10 cellular contexts compared by ENCODE assay signal in the genomic region with DNA sequence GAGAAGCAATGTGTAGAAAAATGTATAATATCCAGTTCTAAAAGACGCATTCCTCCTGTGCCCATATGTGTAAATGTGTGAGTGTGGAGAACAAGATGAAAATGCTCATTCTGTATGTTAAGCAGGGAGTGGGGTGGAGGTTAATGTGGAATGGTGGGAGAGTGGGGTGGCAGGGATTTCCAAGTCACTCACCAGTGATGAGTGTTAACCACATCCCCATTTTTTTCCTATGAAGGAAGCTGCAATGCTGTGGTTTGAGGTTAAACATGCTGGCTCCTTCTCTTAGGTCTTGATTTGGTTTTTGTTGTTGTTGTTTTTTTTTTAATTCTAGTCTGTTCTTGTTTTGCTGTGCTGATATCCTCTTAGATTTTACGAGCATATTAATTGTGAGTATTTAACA.
DNase-seq lines count a peak whose midpoint lies in the region; ATAC-seq and TF ChIP-seq lines count a peak whose summit lies in the region.
"Had no signal": no experiment of that assay in that cellular context is flagged by ENCODE, and none has a peak within 500 bp of the region (broad histone marks: within the 10 kb centered on the region; RNA-seq: fewer than 3 reads in every experiment).

No MANE protein-coding gene starts in this region.

- no peak overlapping the region for H3K4me3 ChIP-seq in GM23338
- no peak overlapping the region for H3K4me3 ChIP-seq in stomach
- H3K4me3 ChIP-seq: esophagus squamous epithelium had no signal

- no peaks in the 10 kb centered on the region for H3K36me3 Mint-ChIP-seq in GM23338 (ENCODE audit: low read depth)

- intact Hi-C loops in stomach (cut with DNase I; ENCODE audit: low total_unique reads): no loop called here

- peaks cover 58% of the 10 kb centered on the region for H3K4me1 ChIP-seq in GM23338 (ENCODE audit: insufficient read depth)
- peaks cover 3 to 39% (median 14%) of the 10 kb centered on the region in 4 donors for H3K4me1 ChIP-seq in stomach

- peaks cover 9% of the 10 kb centered on the region for H3K27me3 Mint-ChIP-seq in GM23338 (ENCODE audit: insufficient read depth, low read depth, poor library complexity)

- no peak overlapping the region for H3K4me2 ChIP-seq in GM23338

- H2AFZ ChIP-seq in GM23338: no peak overlapping the region

- peaks cover 55% of the 10 kb centered on the region for H3K4me1 Mint-ChIP-seq in GM23338

- no peaks in the 10 kb centered on the region for H4K20me1 ChIP-seq in GM23338 (replicated peaks; ENCODE audit: insufficient read depth)

- ATAC-seq in GM23338: no peak

- H3K9me3 Mint-ChIP-seq in GM23338: no peaks in the 10 kb centered on the region; the same call in 2 of the 3 replicates
- H3K9me3 Mint-ChIP-seq: naive B cell had no signal

- TF ChIP-seq POLR2A in stomach (IDR thresholded peaks at IDR 0.05): no peak

- peak overlapping the region; percentile 22; the same call in 1 of the 2 replicates for H3K27ac Mint-ChIP-seq in GM23338

- H3K27ac ChIP-seq in GM23338 (ENCODE audit: low read depth): no peak overlapping the region; the same call in 1 of the 2 replicates
- H3K27ac ChIP-seq in substantia nigra (ENCODE audit: low read depth, low read length, poor library complexity, severe bottlenecking): no peak overlapping the region
- peak overlapping the region in 1 of 5 donors; percentile 28 for H3K27ac ChIP-seq in stomach
- H3K27ac ChIP-seq: esophagus squamous epithelium had no signal

- peaks cover 88% of the 10 kb centered on the region for H3K79me2 ChIP-seq in GM23338 (replicated peaks; ENCODE audit: insufficient read depth)

- TF ChIP-seq EP300 in stomach (IDR thresholded peaks at IDR 0.05): no peak

- H3K9me2 ChIP-seq in GM23338 (ENCODE audit: insufficient read depth): no peaks in the 10 kb centered on the region

- 77 to 91% (median 88%) methylated on average over 2 of the region's 2 CpGs for WGBS in stomach, 5 donors

- no peak for DNase-seq in GM23338 (ENCODE audit: low spot score)
- DNase-seq in SKM-1 (lab: John Stamatoyannopoulos, UW; ENCODE audit: unreplicated experiment): peak; percentile 32
- peak; percentile 58 for DNase-seq in fibroblast of gingiva (ENCODE audit: low read depth)
- DNase-seq in stromal cell of bone marrow (ENCODE audit: low read depth): peak; percentile 82
- DNase-seq in substantia nigra (lab: John Stamatoyannopoulos, UW): no peak
- DNase-seq in NCI-H1436 treated with DMSO at 0.1 percent for 48 hours (lab: John Stamatoyannopoulos, UW): no peak
- DNase-seq in stomach: no peak
- DNase-seq: esophagus squamous epithelium, naive B cell, NCI-H1092 had no signal

- no peaks in the 10 kb centered on the region for H3K9me3 ChIP-seq in stomach
- H3K9me3 ChIP-seq: esophagus squamous epithelium had no signal

- H3K27me3 ChIP-seq in GM23338 (ENCODE audit: insufficient read depth): no peaks in the 10 kb centered on the region
- H3K27me3 ChIP-seq in stomach: no peaks in the 10 kb centered on the region
- H3K27me3 ChIP-seq: esophagus squamous epithelium had no signal

- TF ChIP-seq CTCF in GM23338 (conservative IDR thresholded peaks at IDR 0.05; ENCODE audit: low read depth in 2 of 2): no peak
- no peak for TF ChIP-seq CTCF in stomach (IDR thresholded peaks at IDR 0.05)

- H3K36me3 ChIP-seq in GM23338 (ENCODE audit: insufficient read depth) (no peaks in the 10 kb centered on the region), stomach (no peaks in the 10 kb centered on the region)
- H3K36me3 ChIP-seq: esophagus squamous epithelium had no signal

- H3F3A ChIP-seq in GM23338 (replicated peaks; ENCODE audit: low read depth): no peaks in the 10 kb centered on the region

- no peak overlapping the region for H3K4me3 Mint-ChIP-seq in GM23338
- H3K4me3 Mint-ChIP-seq: naive B cell had no signal

TF ChIP-seq in GM23338, 12 proteins besides CTCF, POLR2A, EP300 and RAD21:
- no peak for TF ChIP-seq EZH2phosphoT487 (IDR thresholded peaks at IDR 0.05; ENCODE audit: unreplicated experiment)
TF ChIP-seq in GM23338: peak in this region for 0.

Comparison
In these comparisons a context has a peak if more than half of its experiments do, and no peak if none do; other contexts are left out.
1. DNase-seq: peak in SKM-1 (single experiment), fibroblast of gingiva (single experiment) and stromal cell of bone marrow (single experiment); none in GM23338 (single experiment), substantia nigra (0 of 49), NCI-H1436 treated with DMSO at 0.1 percent for 48 hours (single experiment) and stomach (single experiment).